ENCODE assay signal across 9 cellular contexts in the genomic region with DNA sequence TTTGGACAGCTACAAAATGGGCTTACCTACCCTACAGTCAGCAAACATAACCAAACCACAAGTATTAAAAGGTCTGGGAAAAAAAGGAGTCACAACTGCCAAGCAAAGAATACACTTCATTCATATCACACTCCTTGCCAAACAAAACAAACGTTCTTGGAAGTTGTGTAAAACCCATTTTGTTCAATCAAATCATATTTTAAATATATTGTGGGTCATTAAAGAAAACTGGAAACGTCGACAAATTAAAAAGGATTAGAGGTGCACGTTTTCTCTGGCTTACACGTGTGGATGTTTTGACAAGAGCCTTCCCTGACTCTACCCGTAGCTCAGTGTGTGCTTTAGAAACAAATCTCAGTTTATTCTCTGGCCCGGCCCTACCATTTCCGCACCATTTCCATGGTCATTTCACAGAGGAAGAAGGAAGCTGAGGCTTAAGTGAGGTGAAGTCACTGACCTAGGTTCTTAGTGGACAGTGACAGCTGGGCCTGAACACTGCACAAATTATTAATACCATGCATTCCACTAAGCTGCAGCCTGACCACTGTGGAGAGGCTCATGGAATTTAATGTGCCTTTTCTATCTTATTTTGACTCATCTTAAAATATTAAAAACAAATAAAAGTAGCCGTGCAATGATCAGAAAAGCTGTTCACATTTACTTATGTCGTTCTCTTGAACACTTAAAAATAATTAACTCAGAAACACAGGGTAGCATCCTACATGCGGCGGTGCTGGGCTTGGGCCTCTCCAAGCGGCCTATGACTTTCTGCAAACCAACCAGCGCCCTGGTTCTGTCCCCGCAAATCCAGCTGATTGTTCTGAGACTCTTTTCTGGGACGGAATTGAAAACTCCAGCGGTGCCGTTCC. TPM values are rescaled to one million over a fixed set of nuclear protein-coding genes. Genes with fewer than 3 reads are reported as not detected.
DNase-seq lines count a peak whose midpoint lies in the region; ATAC-seq and TF ChIP-seq lines count a peak whose summit lies in the region.
"Had no signal": no experiment of that assay in that cellular context is flagged by ENCODE, and none has a peak within 500 bp of the region (broad histone marks: within the 10 kb centered on the region; RNA-seq: fewer than 3 reads in every experiment).

No MANE protein-coding gene starts in this region.

- peak in 1 of 5 donors; percentile 15 for DNase-seq in CD8-positive, alpha-beta memory T cell
- DNase-seq in LNCaP clone FGC (ENCODE audit: low read depth) (no peak), mammary epithelial cell (peak; percentile 59), left lung (no peak), superior temporal gyrus (ENCODE audit: extremely low spot score) (peak; percentile 16), NCI-H128 (lab: John Stamatoyannopoulos, UW; ENCODE audit: unreplicated experiment) (no peak), NOMO-1 (lab: John Stamatoyannopoulos, UW; ENCODE audit: unreplicated experiment in 2 of 2) (no peak)

- peaks cover 0 to 3% (median 0%) of the 10 kb centered on the region in 5 donors for H3K9me3 Mint-ChIP-seq in CD8-positive, alpha-beta memory T cell

- no peak overlapping the region for H3K27ac ChIP-seq in CD8-positive, alpha-beta memory T cell (ENCODE audit: low read depth, low read length)
- H3K27ac ChIP-seq in mammary epithelial cell (ENCODE audit: insufficient read depth, low read depth, low read length) (peak overlapping the region; percentile 52), left lung (peak overlapping the region; percentile 58 to 74)

- H3K4me3 Mint-ChIP-seq in CD8-positive, alpha-beta memory T cell: peak overlapping the region; percentile 83 to 94 (median 86)

- TSS peak; percentile 46 for BruUV-seq in mammary epithelial cell (replicated peaks; lab: Mats Ljungman, UMichigan)

- intact Hi-C loops in mammary epithelial cell (cut with micrococcal nuclease): no loop called here
- intact Hi-C loops in left lung (cut with DNase I): no loop called here

- H3K4me1 ChIP-seq in CD8-positive, alpha-beta memory T cell (ENCODE audit: insufficient read depth, low read length): peaks cover 12% of the 10 kb centered on the region
- H3K4me1 ChIP-seq in mammary epithelial cell (ENCODE audit: insufficient read depth, low read length) (peaks cover 11% of the 10 kb centered on the region), left lung (peaks cover 5 to 22% of the 10 kb centered on the region in 2 donors)

- H3K36me3 ChIP-seq in CD8-positive, alpha-beta memory T cell (ENCODE audit: insufficient read depth, low read length): no peaks in the 10 kb centered on the region
- H3K36me3 ChIP-seq in mammary epithelial cell (ENCODE audit: insufficient read depth, low read length) (no peaks in the 10 kb centered on the region), left lung (no peaks in the 10 kb centered on the region)

- H3K27ac Mint-ChIP-seq in CD8-positive, alpha-beta memory T cell: peak overlapping the region; percentile 58 to 96 (median 90)

- H3K4me1 Mint-ChIP-seq in CD8-positive, alpha-beta memory T cell: peaks cover 12 to 18% (median 17%) of the 10 kb centered on the region in 3 donors

- H3K9me3 ChIP-seq in CD8-positive, alpha-beta memory T cell (ENCODE audit: low read length): no peaks in the 10 kb centered on the region
- H3K9me3 ChIP-seq in mammary epithelial cell (replicated peaks; ENCODE audit: insufficient read depth, low read length) (no peaks in the 10 kb centered on the region), left lung (no peaks in the 10 kb centered on the region)

- peak overlapping the region; percentile 83 for H3K9ac ChIP-seq in mammary epithelial cell (ENCODE audit: insufficient read depth, low read length)

- peak overlapping the region; percentile 58 for H3K4me3 ChIP-seq in CD8-positive, alpha-beta memory T cell (ENCODE audit: low read length)
- H3K4me3 ChIP-seq in LNCaP clone FGC (ENCODE audit: low read depth, low read length) (peak overlapping the region; percentile 65), mammary epithelial cell (replicated peaks in 1 of 3; ENCODE audit: insufficient read depth in 1 of 3, low read depth in 2 of 3, low read length in 3 of 3) (peak overlapping the region; percentile 49 to 68 (median 62)), left lung (peak overlapping the region; percentile 67 to 72)

- H3K27me3 Mint-ChIP-seq in CD8-positive, alpha-beta memory T cell: no peaks in the 10 kb centered on the region

- H3K79me2 ChIP-seq in mammary epithelial cell (ENCODE audit: insufficient read depth, low read length): peaks cover 5% of the 10 kb centered on the region

- dilution Hi-C loops in mammary epithelial cell (cut with HindIII; ENCODE audit: low sequenced_read_pairs): no loop called here

- TF ChIP-seq CTCF in LNCaP clone FGC (IDR thresholded peaks at IDR 0.05; ENCODE audit: control insufficient read depth, extremely low read depth, insufficient read depth) (no peak), mammary epithelial cell (conservative IDR thresholded peaks at IDR 0.05 in 1 of 2, IDR thresholded peaks at IDR 0.05 in 1 of 2; ENCODE audit: extremely low read depth in 1 of 2, insufficient read depth in 1 of 2, low read depth in 1 of 2, low read length in 2 of 2) (no peak), left lung (IDR thresholded peaks at IDR 0.05) (no peak)

- peak overlapping the region; percentile 96 for H2AFZ ChIP-seq in mammary epithelial cell (ENCODE audit: low read depth, low read length)

- WGBS in mammary epithelial cell (ENCODE audit: low coverage, missing lambda C conversion rate): 9% methylated on average over 18 of the region's 18 CpGs

- H3K4me2 ChIP-seq in mammary epithelial cell (ENCODE audit: insufficient read depth, low read depth, low read length): peak overlapping the region; percentile 96

- H3K27me3 ChIP-seq in CD8-positive, alpha-beta memory T cell (ENCODE audit: insufficient read depth, low read length, poor library complexity, severe bottlenecking): no peaks in the 10 kb centered on the region
- H3K27me3 ChIP-seq in mammary epithelial cell (ENCODE audit: insufficient read depth, low read length) (no peaks in the 10 kb centered on the region), left lung (peaks cover 0 to 13% of the 10 kb centered on the region in 2 donors)

- CTCF ChIA-PET in CD8-positive, alpha-beta memory T cell (lab: Charles Lee): interaction anchor here (1.6 to 2.7 kb wide), 3 partner anchors 9 to 11 kb away, joined by 4 to 5 read pairs (median 5); no protein-coding TSS in a partner anchor
- CTCF ChIA-PET in mammary epithelial cell (lab: Charles Lee; ENCODE audit: low non-redundant PET): no interaction called here

- H4K20me1 ChIP-seq in mammary epithelial cell (ENCODE audit: insufficient read depth, low read length): no peaks in the 10 kb centered on the region

- ATAC-seq in left lung (peak; percentile 45), GM21619 (IDR thresholded peaks at IDR 0.05; ENCODE audit: unreplicated experiment) (no peak)

- in situ Hi-C loops in mammary epithelial cell (cut with MboI; ENCODE audit: low sequenced_read_pairs in 2 of 2): no loop called here

- POLR2A ChIA-PET in CD8-positive, alpha-beta memory T cell (lab: Charles Lee): interaction anchor here (0.5 kb wide), 1 partner anchor 832 kb away, joined by 3 read pairs; no protein-coding TSS in a partner anchor

- peaks cover 0 to 1% (median 0%) of the 10 kb centered on the region in 3 donors for H3K36me3 Mint-ChIP-seq in CD8-positive, alpha-beta memory T cell

RNA-seq across cellular contexts. Expression of a gene that starts 1.0 kb away (rescaled TPM):
- total RNA-seq in CD8-positive, alpha-beta memory T cell: 1 to 10 TPM; 3.0 to 4.5 TPM
- polyA plus RNA-seq in CD8-positive, alpha-beta memory T cell: 0.64 TPM
- total RNA-seq in mammary epithelial cell (10 to 100 TPM in 1 of 2 donors, 1 to 10 TPM in 1; 4.0 to 11.1 TPM), left lung (10 to 100 TPM; 23.0 to 23.8 TPM)
- 2.0 TPM for polyA plus RNA-seq in mammary epithelial cell
- 4.5 TPM for polyA minus RNA-seq in mammary epithelial cell

RNA-seq across cellular contexts. Expression of a gene that starts 38.2 kb away (rescaled TPM):
- total RNA-seq in CD8-positive, alpha-beta memory T cell: not detected
- not detected for polyA plus RNA-seq in CD8-positive, alpha-beta memory T cell
- total RNA-seq in mammary epithelial cell: not detected
- not detected for polyA plus RNA-seq in mammary epithelial cell
- not detected for polyA minus RNA-seq in mammary epithelial cell
- total RNA-seq in left lung: 1 to 10 TPM; 1.3 to 2.7 TPM
- total RNA-seq: T-helper 1 cell treated with Interleukin-12 subunit alpha and Interleukin-12 subunit beta and Interleukin-4 antibody, amounts not matched to agents 30 ng/mL and 1 ng/mL, for 36 hours had no signal

Comparison
In these comparisons a context has a peak if more than half of its experiments do, and no peak if none do; other contexts are left out.
1. DNase-seq: peak in mammary epithelial cell (single experiment) and superior temporal gyrus (single experiment); none in LNCaP clone FGC (single experiment), left lung (0 of 2), NCI-H128 (single experiment) and NOMO-1 (0 of 2).
2. Peak in every context shown above with its lines, with median percentiles within 50 percentile points of each other: H3K4me3 ChIP-seq.